Comparison of ENCODE assay signal across 22 cellular contexts in genomic region chr14:46574236-46574970, GRCh38.
A peak's percentile ranks its signal among the peaks of the same experiment; 100 is the strongest.
DNase-seq lines count a peak whose midpoint lies in the region; ATAC-seq, FAIRE-seq and TF ChIP-seq lines count a peak whose summit lies in the region.
"Had no signal": no experiment of that assay in that cellular context is flagged by ENCODE, and none has a peak within 500 bp of the region (broad histone marks: within the 10 kb centered on the region; RNA-seq: fewer than 3 reads in every experiment).

No MANE protein-coding gene starts in this region.

- no peak overlapping the region for H2AFZ ChIP-seq in astrocyte (ENCODE audit: low read depth, low read length)

- DNase-seq in ELR (ENCODE audit: low read depth) = peak; percentile 69
- peak; percentile 29 to 76 for DNase-seq in NOMO-1 (lab: John Stamatoyannopoulos, UW; ENCODE audit: unreplicated experiment in 2 of 2)
- DNase-seq in astrocyte (ENCODE audit: low read depth) = peak; percentile 69
- DNase-seq in left kidney (ENCODE audit: low read depth, low spot score) = peak; percentile 18
- no peak for DNase-seq in NCI-H1417 treated with DMSO at 0.1 percent for 48 hours (lab: John Stamatoyannopoulos, UW)
- DNase-seq in RPMI8226 = no peak
- DNase-seq in HUDEP-2 (lab: John Stamatoyannopoulos, UW; ENCODE audit: unreplicated experiment in 76 of 76) = no peak
- DNase-seq: activated T-cell treated with anti-CD3 and anti-CD28 coated beads, Interleukin-2, amount 50 U/mL, for 72 hours; AML-193; erythroblast; Karpas-422; midbrain; NCI-H1930; NCI-H526; right cardiac atrium; SHP77 treated with DMSO at 0.1 percent for 48 hours; stimulated activated CD4-positive, alpha-beta T cell treated with anti-CD3 and anti-CD28 coated beads, Interleukin-1b, Interleukin-23, amount 100 ng/mL, for 48 hours; substantia nigra had no signal

- H4K20me1 ChIP-seq in astrocyte (ENCODE audit: insufficient read depth, low read length) = no peaks in the 10 kb centered on the region

- peaks cover 25% of the 10 kb centered on the region for H3K4me1 ChIP-seq in astrocyte (ENCODE audit: insufficient read depth, low read length)

- H3K79me2 ChIP-seq in astrocyte (ENCODE audit: insufficient read depth, low read length) = no peaks in the 10 kb centered on the region

- H3K9me3 ChIP-seq in astrocyte (ENCODE audit: insufficient read depth, low read depth, low read length) = no peaks in the 10 kb centered on the region
- H3K9me3 ChIP-seq: neutrophil had no signal

- H3K9me3 Mint-ChIP-seq in astrocyte (ENCODE audit: unreplicated experiment) = peaks cover 2% of the 10 kb centered on the region

- H3K27me3 Mint-ChIP-seq in astrocyte (ENCODE audit: low read depth, unreplicated experiment) = no peaks in the 10 kb centered on the region

- H3K4me3 Mint-ChIP-seq in astrocyte (ENCODE audit: unreplicated experiment) = no peak overlapping the region
- H3K4me3 Mint-ChIP-seq: activated T-cell treated with anti-CD3 and anti-CD28 coated beads, Interleukin-2, amount 50 U/mL, for 72 hours had no signal

- no peak for ATAC-seq in GM18873 (IDR thresholded peaks at IDR 0.05; ENCODE audit: low FRiP score, unreplicated experiment)
- ATAC-seq: activated T-cell treated with anti-CD3 and anti-CD28 coated beads, Interleukin-2, amount 50 U/mL, for 72 hours; right cardiac atrium had no signal

- peak overlapping the region; percentile 64 for H3K9ac ChIP-seq in astrocyte (ENCODE audit: low read length)

- H3K27ac ChIP-seq in astrocyte (ENCODE audit: low read depth, low read length) = peak overlapping the region; percentile 78
- H3K27ac ChIP-seq: HL-60, neutrophil had no signal

- peaks cover 19% of the 10 kb centered on the region for H3K4me1 Mint-ChIP-seq in astrocyte (ENCODE audit: low read depth, unreplicated experiment)

- H3K36me3 Mint-ChIP-seq in astrocyte (ENCODE audit: low read depth, unreplicated experiment) = no peaks in the 10 kb centered on the region

- peak overlapping the region; percentile 74 for H3K4me2 ChIP-seq in astrocyte (ENCODE audit: low read length)

- H3K27me3 ChIP-seq in astrocyte (ENCODE audit: insufficient read depth, low read length) = no peaks in the 10 kb centered on the region
- H3K27me3 ChIP-seq: neutrophil had no signal

- H3K36me3 ChIP-seq in astrocyte (ENCODE audit: insufficient read depth, low read length) = no peaks in the 10 kb centered on the region
- H3K36me3 ChIP-seq: neutrophil had no signal

- TF ChIP-seq CTCF in astrocyte (IDR thresholded peaks at IDR 0.05; ENCODE audit: insufficient read depth, low read depth, low read length) = no peak

- FAIRE-seq in astrocyte (lab: Jason Lieb, UNC) = peak; percentile 55
- FAIRE-seq: keratinocyte had no signal

- H3K27ac Mint-ChIP-seq in astrocyte (ENCODE audit: unreplicated experiment) = peak overlapping the region; percentile 7
- H3K27ac Mint-ChIP-seq: activated T-cell treated with anti-CD3 and anti-CD28 coated beads, Interleukin-2, amount 50 U/mL, for 72 hours had no signal

- no peak overlapping the region for H3K4me3 ChIP-seq in astrocyte (ENCODE audit: insufficient read depth, low read depth, low read length)

Comparison
In these comparisons a context has a peak if more than half of its experiments do, and no peak if none do; other contexts are left out.
1. DNase-seq: peak in ELR (single experiment), NOMO-1 (2 of 2), astrocyte (single experiment) and left kidney (single experiment); none in NCI-H1417 treated with DMSO at 0.1 percent for 48 hours (single experiment), RPMI8226 (single experiment) and HUDEP-2 (0 of 76).